Comparison of ENCODE assay signal across 10 cellular contexts in the genomic region with DNA sequence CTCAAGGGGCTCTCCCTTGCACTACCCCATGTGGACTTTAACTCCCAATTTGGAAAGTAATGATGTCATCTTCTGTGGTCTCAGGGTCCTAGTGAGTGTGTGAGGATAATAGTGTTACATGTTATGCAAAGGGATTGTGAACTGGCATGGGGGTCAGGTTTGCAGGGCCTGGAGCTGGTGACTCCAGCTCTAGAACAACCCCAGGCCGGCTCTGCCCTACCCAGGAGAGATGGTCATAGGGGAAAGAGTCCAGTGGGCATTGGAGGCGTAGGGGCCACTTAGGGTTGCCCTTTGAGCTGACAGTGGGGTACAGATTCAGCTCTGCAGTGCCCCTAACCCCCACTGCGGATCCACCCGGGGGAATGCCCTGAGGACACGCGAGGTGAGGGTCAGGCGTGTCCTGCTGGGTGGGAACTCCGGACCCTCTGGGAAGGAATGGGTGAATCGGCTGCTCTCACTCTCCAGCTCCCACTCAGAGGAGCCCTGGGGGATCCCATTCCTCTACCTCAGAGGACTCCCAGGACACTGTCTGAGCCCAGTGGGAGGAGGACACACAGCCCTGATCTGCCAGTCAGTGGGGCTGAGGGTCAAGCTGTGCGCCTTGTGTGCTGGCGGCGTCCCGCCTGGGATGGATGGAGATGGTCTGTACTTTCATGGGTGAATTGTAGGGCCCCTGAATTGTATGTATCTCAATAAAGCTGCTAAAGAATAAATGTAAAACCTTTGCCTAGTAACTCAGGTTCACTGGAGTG. TPM values are rescaled to one million over a fixed set of nuclear protein-coding genes. Genes with fewer than 3 reads are reported as not detected.
DNase-seq lines count a peak whose midpoint lies in the region; ATAC-seq and TF ChIP-seq lines count a peak whose summit lies in the region.
"Had no signal": no experiment of that assay in that cellular context is flagged by ENCODE, and none has a peak within 500 bp of the region (broad histone marks: within the 10 kb centered on the region; RNA-seq: fewer than 3 reads in every experiment).

No MANE protein-coding gene starts in this region.

- H4K20me1 ChIP-seq in KMS-11 (ENCODE audit: insufficient read depth): peaks cover 8% of the 10 kb centered on the region
- peaks cover 14% of the 10 kb centered on the region for H4K20me1 ChIP-seq in neural progenitor cell (ENCODE audit: low read depth)

- H3K36me3 ChIP-seq in KMS-11 (ENCODE audit: insufficient read depth): no peaks in the 10 kb centered on the region
- H3K36me3 ChIP-seq in endodermal cell (ENCODE audit: control insufficient read depth, insufficient read depth, low read length): no peaks in the 10 kb centered on the region
- no peaks in the 10 kb centered on the region for H3K36me3 ChIP-seq in neural progenitor cell
- H3K36me3 ChIP-seq in stomach: no peaks in the 10 kb centered on the region
- no peaks in the 10 kb centered on the region for H3K36me3 ChIP-seq in upper lobe of left lung

- peaks cover 20% of the 10 kb centered on the region for H3K79me2 ChIP-seq in KMS-11 (ENCODE audit: insufficient read depth, low read depth)
- no peaks in the 10 kb centered on the region for H3K79me2 ChIP-seq in neural progenitor cell (ENCODE audit: low read depth)
- H3K79me2 ChIP-seq: hepatocyte had no signal

- no peaks in the 10 kb centered on the region for H3K9me3 Mint-ChIP-seq in CD4-positive, alpha-beta T cell
- H3K9me3 Mint-ChIP-seq in endodermal cell (no peaks in the 10 kb centered on the region), neural progenitor cell (no peaks in the 10 kb centered on the region)

- CTCF ChIA-PET in CD4-positive, alpha-beta T cell (lab: Charles Lee): no interaction called here

- H3K9me3 ChIP-seq in CD4-positive, alpha-beta T cell (ENCODE audit: control insufficient read depth, low read length): no peaks in the 10 kb centered on the region
- H3K9me3 ChIP-seq in endodermal cell (ENCODE audit: control insufficient read depth, low read length): no peaks in the 10 kb centered on the region
- H3K9me3 ChIP-seq in neural progenitor cell (ENCODE audit: low read depth): no peaks in the 10 kb centered on the region
- H3K9me3 ChIP-seq in stomach: no peaks in the 10 kb centered on the region
- H3K9me3 ChIP-seq in upper lobe of left lung: no peaks in the 10 kb centered on the region

- H3K27me3 ChIP-seq in CD4-positive, alpha-beta T cell (ENCODE audit: control insufficient read depth, insufficient read depth, low read length): peaks cover 52% of the 10 kb centered on the region
- H3K27me3 ChIP-seq in KMS-11 (ENCODE audit: insufficient read depth, low read depth) (no peaks in the 10 kb centered on the region), endodermal cell (ENCODE audit: control insufficient read depth, insufficient read depth, low read length, poor library complexity, severe bottlenecking) (peaks cover 88% of the 10 kb centered on the region), neural progenitor cell (peaks cover 95% of the 10 kb centered on the region), stomach (peaks cover 0 to 72% (median 41%) of the 10 kb centered on the region in 3 donors), upper lobe of left lung (peaks cover 0 to 34% (median 13%) of the 10 kb centered on the region in 4 donors)

- intact Hi-C loops in CD4-positive, alpha-beta T cell (cut with DNase I, micrococcal nuclease): loop anchor here in 1 of 2 experiments (2.0 kb wide), 1 partner anchor 135 kb away; no protein-coding TSS in a partner anchor
- intact Hi-C loops in stomach (cut with DNase I; ENCODE audit: low total_unique reads): no loop called here

- TF ChIP-seq CTCF in CD4-positive, alpha-beta T cell (IDR thresholded peaks at IDR 0.05): no peak
- TF ChIP-seq CTCF in KMS-11 (conservative IDR thresholded peaks at IDR 0.05; ENCODE audit: low read depth, low read length) (no peak), endodermal cell (conservative IDR thresholded peaks at IDR 0.05) (no peak), neural progenitor cell (IDR thresholded peaks at IDR 0.05) (no peak), stomach (IDR thresholded peaks at IDR 0.05) (no peak), upper lobe of left lung (IDR thresholded peaks at IDR 0.05) (no peak)

- no peak overlapping the region for H3K27ac ChIP-seq in CD4-positive, alpha-beta T cell (ENCODE audit: low read depth, low read length)
- H3K27ac ChIP-seq in KMS-11: peak overlapping the region; percentile 28; the same call in 1 of the 2 replicates
- no peak overlapping the region for H3K27ac ChIP-seq in endodermal cell (ENCODE audit: low read depth, low read length)
- no peak overlapping the region for H3K27ac ChIP-seq in neural progenitor cell
- H3K27ac ChIP-seq in stomach: no peak overlapping the region
- H3K27ac ChIP-seq in upper lobe of left lung: peak overlapping the region in 2 of 4 donors; percentile 17 to 75
- H3K27ac ChIP-seq: hepatocyte had no signal

- TF ChIP-seq EP300 in stomach (IDR thresholded peaks at IDR 0.05) (no peak), upper lobe of left lung (IDR thresholded peaks at IDR 0.05) (no peak)

- peak overlapping the region; percentile 90; the same call in 1 of the 2 replicates for H3K4me2 ChIP-seq in KMS-11
- no peak overlapping the region for H3K4me2 ChIP-seq in neural progenitor cell

- no peak overlapping the region for H3K9ac ChIP-seq in KMS-11
- no peak overlapping the region for H3K9ac ChIP-seq in endodermal cell (ENCODE audit: extremely low read depth, low read length, poor library complexity, severe bottlenecking)
- H3K9ac ChIP-seq in neural progenitor cell: no peak overlapping the region

- peaks cover 5% of the 10 kb centered on the region for H3F3A ChIP-seq in neural progenitor cell (ENCODE audit: low read depth)

- peaks cover 72% of the 10 kb centered on the region for H3K4me1 ChIP-seq in KMS-11 (ENCODE audit: low read depth, poor library complexity, severe bottlenecking)
- H3K4me1 ChIP-seq in endodermal cell (ENCODE audit: control insufficient read depth, insufficient read depth, low read length): no peaks in the 10 kb centered on the region
- peaks cover 8% of the 10 kb centered on the region for H3K4me1 ChIP-seq in neural progenitor cell
- H3K4me1 ChIP-seq in stomach: peaks cover 30 to 63% (median 59%) of the 10 kb centered on the region in 4 donors
- peaks cover 33 to 49% (median 36%) of the 10 kb centered on the region in 4 donors for H3K4me1 ChIP-seq in upper lobe of left lung

- POLR2A ChIA-PET in CD4-positive, alpha-beta T cell (lab: Charles Lee): no interaction called here

- peak overlapping the region; percentile 65 for H3K4me3 Mint-ChIP-seq in CD4-positive, alpha-beta T cell
- H3K4me3 Mint-ChIP-seq in endodermal cell (no peak overlapping the region), neural progenitor cell (peak overlapping the region; percentile 76)

- no peak overlapping the region for H3K4me3 ChIP-seq in KMS-11 (IDR thresholded peaks at IDR 0.05; ENCODE audit: insufficient read depth, low read depth, low read length)
- H3K4me3 ChIP-seq in endodermal cell (ENCODE audit: low read length): no peak overlapping the region
- H3K4me3 ChIP-seq in neural progenitor cell: no peak overlapping the region
- H3K4me3 ChIP-seq in stomach: no peak overlapping the region
- H3K4me3 ChIP-seq in upper lobe of left lung: no peak overlapping the region
- H3K4me3 ChIP-seq: hepatocyte had no signal

- DNase-seq in CD4-positive, alpha-beta T cell: peak in 1 of 10 experiments; percentile 30
- DNase-seq in endodermal cell (peak; percentile 39), neural progenitor cell (ENCODE audit: low spot score) (no peak), stomach (no peak), RPMI8226 (no peak), NCI-H1092 treated with DMSO at 0.1 percent for 48 hours (lab: John Stamatoyannopoulos, UW) (no peak), upper lobe of left lung (no peak)
- DNase-seq: DMS53 had no signal

- H3K36me3 Mint-ChIP-seq in CD4-positive, alpha-beta T cell (ENCODE audit: low read depth): no peaks in the 10 kb centered on the region
- no peaks in the 10 kb centered on the region for H3K36me3 Mint-ChIP-seq in endodermal cell (ENCODE audit: low read depth)
- peaks cover 1% of the 10 kb centered on the region for H3K36me3 Mint-ChIP-seq in neural progenitor cell

- H2AFZ ChIP-seq in KMS-11 (ENCODE audit: low read depth) (no peak overlapping the region), neural progenitor cell (replicated peaks) (no peak overlapping the region)

- 93 to 95% methylated on average over 5 to 13 of the region's 13 CpGs for WGBS in endodermal cell (ENCODE audit: insufficient coverage in 1 of 2, insufficient read length in 1 of 2), 2 experiments
- 93 to 97% (median 96%) methylated on average over 6 to 13 of the region's 13 CpGs for WGBS in stomach, 5 donors
- WGBS in upper lobe of left lung, 2 donors: 92 to 97% methylated on average over 8 to 13 of the region's 13 CpGs

- no peak overlapping the region for H3K27ac Mint-ChIP-seq in CD4-positive, alpha-beta T cell
- H3K27ac Mint-ChIP-seq in endodermal cell (no peak overlapping the region), neural progenitor cell (no peak overlapping the region)

- no peak for ATAC-seq in CD4-positive, alpha-beta T cell (ENCODE audit: poor library complexity)
- no peak for ATAC-seq in upper lobe of left lung (ENCODE audit: low FRiP score in 2 of 2)

- H3K27me3 Mint-ChIP-seq in CD4-positive, alpha-beta T cell: peaks cover 39% of the 10 kb centered on the region
- peaks cover 74% of the 10 kb centered on the region for H3K27me3 Mint-ChIP-seq in endodermal cell (ENCODE audit: insufficient read depth)
- peaks cover 31% of the 10 kb centered on the region for H3K27me3 Mint-ChIP-seq in neural progenitor cell (ENCODE audit: insufficient read depth, low read depth)

- no peak for TF ChIP-seq POLR2A in stomach (IDR thresholded peaks at IDR 0.05)
- TF ChIP-seq POLR2A in upper lobe of left lung (IDR thresholded peaks at IDR 0.05): no peak

- peaks cover 26% of the 10 kb centered on the region for H3K4me1 Mint-ChIP-seq in CD4-positive, alpha-beta T cell (ENCODE audit: low read depth)
- peaks cover 18% of the 10 kb centered on the region for H3K4me1 Mint-ChIP-seq in endodermal cell
- H3K4me1 Mint-ChIP-seq in neural progenitor cell: peaks cover 28% of the 10 kb centered on the region

RNA-seq across cellular contexts. Expression of a gene that starts 2.5 kb away (rescaled TPM):
- total RNA-seq in CD4-positive, alpha-beta T cell: under 1 TPM; 0.17 to 0.30 TPM
- total RNA-seq in endodermal cell: 10 to 100 TPM; 11.2 to 13.9 TPM
- 63.1 TPM for polyA plus RNA-seq in endodermal cell (2013, experiment 1 of 2)
- polyA plus RNA-seq in endodermal cell (2013, experiment 2 of 2): 59.4 TPM
- total RNA-seq in neural progenitor cell (ENCODE audit: low replicate concordance): 1.3 and 3.2 TPM in 2 replicates
- 10 to 100 TPM in 1 of 5 donors, 1 to 10 TPM in 2, not detected in 2; 1.8 to 13.6 (median 4.4) TPM for total RNA-seq in stomach
- polyA plus RNA-seq in stomach: 10 to 100 TPM in 2 of 3 donors, 1 to 10 TPM in 1; 5.3 to 12.8 (median 10.5) TPM
- 100 to 1,000 TPM in 1 of 6 donors, 10 to 100 TPM in 4, 1 to 10 TPM in 1; 8.9 to 126 (median 50.6) TPM for total RNA-seq in upper lobe of left lung
